Comparison of ENCODE assay signal across 8 cellular contexts in genomic region chr2:119702918-119703401, GRCh38. TPM values are rescaled to one million over a fixed set of nuclear protein-coding genes. Genes with fewer than 3 reads are reported as not detected.
A peak's percentile ranks its signal among the peaks of the same experiment; 100 is the strongest.
DNase-seq lines count a peak whose midpoint lies in the region; ATAC-seq and TF ChIP-seq lines count a peak whose summit lies in the region.

No MANE protein-coding gene starts in this region.

- peaks cover 0 to 11% (median 6%) of the 10 kb centered on the region in 8 donors for H3K9me3 ChIP-seq in spleen

- H3K4me3 ChIP-seq in spleen: no peak overlapping the region

- intact Hi-C loops in spleen (cut with DNase I; ENCODE audit: low total_unique reads): loop anchor here (5.0 to 10.0 kb wide), 2 partner anchors 119 to 472 kb away; no protein-coding TSS in a partner anchor

- peaks cover 0 to 9% (median 0%) of the 10 kb centered on the region in 6 donors for H3K4me1 ChIP-seq in spleen

- 14 to 22% (median 17%) methylated on average over 13 of the region's 13 CpGs for WGBS in spleen, 5 donors

- DNase-seq in DMS79 treated with DMSO at 0.1 percent for 48 hours (lab: John Stamatoyannopoulos, UW): peak; percentile 20
- no peak for DNase-seq in DMS79 (lab: John Stamatoyannopoulos, UW)
- DNase-seq in NCI-H1105 treated with DMSO at 0.1 percent for 48 hours (lab: John Stamatoyannopoulos, UW): peak; percentile 31
- peak; percentile 60 for DNase-seq in T-helper 9 cell
- peak in 34 of 56 donors; percentile 14 to 71 (median 42) for DNase-seq in amygdala (lab: John Stamatoyannopoulos, UW)
- DNase-seq in hepatic stellate cell (ENCODE audit: low spot score): peak; percentile 81
- peak; percentile 93 for DNase-seq in spleen

- H3K27ac ChIP-seq in spleen: no peak overlapping the region

- TF ChIP-seq POLR2A in spleen (IDR thresholded peaks at IDR 0.05): no peak

- TF ChIP-seq CTCF in spleen (IDR thresholded peaks at IDR 0.05 in 8 of 11, conservative IDR thresholded peaks at IDR 0.05 in 3 of 11): peak; percentile 71 to 97 (median 93)

- ATAC-seq in HG02588 (IDR thresholded peaks at IDR 0.05; ENCODE audit: unreplicated experiment): peak; percentile 91

- H3K27me3 ChIP-seq in spleen (replicated peaks in 1 of 7): peaks cover 0 to 21% (median 0%) of the 10 kb centered on the region in 7 donors

- peaks cover 0 to 3% (median 0%) of the 10 kb centered on the region in 6 donors for H3K36me3 ChIP-seq in spleen

RNA-seq across cellular contexts. Expression of gene TMEM177, which starts 24.0 kb away (rescaled TPM):
- 1 to 10 TPM; 6.6 to 9.5 (median 7.5) TPM for total RNA-seq in spleen
- 1 to 10 TPM; 3.7 to 8.2 (median 8.0) TPM for polyA plus RNA-seq in spleen

RNA-seq across cellular contexts. Expression of gene PTPN4, which starts 56.8 kb away (rescaled TPM):
- 10 to 100 TPM; 32.4 to 50.9 (median 41.5) TPM for total RNA-seq in spleen
- 1 to 10 TPM; 2.4 to 5.6 (median 5.2) TPM for polyA plus RNA-seq in spleen
